16 cellular contexts compared by ENCODE assay signal in the genomic region with DNA sequence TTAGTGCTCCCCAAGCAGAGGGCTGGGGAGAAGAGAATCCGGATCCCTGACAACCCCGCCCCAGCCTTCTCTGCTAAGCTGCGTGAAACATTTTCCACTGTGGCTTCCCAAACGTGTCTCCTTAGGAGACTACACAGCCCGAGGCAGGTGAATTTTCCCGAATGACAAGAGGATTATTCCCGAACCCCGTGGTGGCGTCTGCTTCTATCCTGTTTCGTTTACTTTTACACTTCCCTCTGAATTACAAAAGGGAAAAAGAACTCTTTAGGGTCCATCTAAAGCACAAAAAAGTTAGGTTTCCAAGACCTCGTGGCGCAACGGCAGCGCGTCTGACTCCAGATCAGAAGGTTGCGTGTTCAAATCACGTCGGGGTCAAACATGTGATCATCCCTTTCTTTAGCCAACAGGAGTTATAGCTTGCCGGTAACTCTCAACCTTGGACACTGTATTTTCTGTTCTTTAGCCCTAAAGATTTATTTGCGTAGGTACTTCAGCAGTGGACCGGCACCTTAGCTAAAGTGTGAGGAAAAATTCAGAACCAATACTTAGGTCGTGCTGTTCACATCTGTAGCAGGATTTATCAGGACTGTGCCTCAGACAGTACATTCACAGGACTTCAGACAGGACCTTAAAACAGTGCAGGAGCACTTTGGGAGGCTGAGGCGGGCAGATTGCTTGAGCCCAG. TPM values are rescaled to one million over a fixed set of nuclear protein-coding genes. Genes with fewer than 3 reads are reported as not detected.
A peak's percentile ranks its signal among the peaks of the same experiment; 100 is the strongest.
DNase-seq lines count a peak whose midpoint lies in the region; ATAC-seq lines count a peak whose summit lies in the region.
"Had no signal": no experiment of that assay in that cellular context is flagged by ENCODE, and none has a peak within 500 bp of the region (broad histone marks: within the 10 kb centered on the region; RNA-seq: fewer than 3 reads in every experiment).

No MANE protein-coding gene starts in this region.

- no peak overlapping the region for H3K4me3 Mint-ChIP-seq in activated naive CD4-positive, alpha-beta T cell treated with anti-CD3 and anti-CD28 coated beads, Interleukin-2, amount 10 ng/mL, durations not matched to agents 7 days and 5 days
- H3K4me3 Mint-ChIP-seq: activated CD4-positive, alpha-beta T cell treated with anti-CD3 and anti-CD28 coated beads, Interleukin-2, amount 10 ng/mL, durations not matched to agents 7 days and 5 days; memory B cell; T-helper 1 cell treated with Interleukin-12 subunit alpha and Interleukin-12 subunit beta and Interleukin-4 antibody, amounts not matched to agents 30 μg/mL and 1 μg/mL, for 36 hours had no signal

- peaks cover 16% of the 10 kb centered on the region for H3K36me3 Mint-ChIP-seq in activated naive CD4-positive, alpha-beta T cell treated with anti-CD3 and anti-CD28 coated beads, Interleukin-2, amount 10 ng/mL, durations not matched to agents 7 days and 5 days
- H3K36me3 Mint-ChIP-seq: memory B cell had no signal

- no peak overlapping the region for H3K27ac ChIP-seq in right cardiac atrium (ENCODE audit: low read length)
- peak overlapping the region; percentile 40 for H3K27ac ChIP-seq in skeletal muscle tissue (ENCODE audit: low read depth, low read length)
- H3K27ac ChIP-seq: upper lobe of right lung had no signal

- H3K4me1 ChIP-seq in NT2/D1 (ENCODE audit: insufficient read depth, insufficient read length) = no peaks in the 10 kb centered on the region
- peaks cover 5% of the 10 kb centered on the region for H3K4me1 ChIP-seq in right cardiac atrium (ENCODE audit: control insufficient read depth, insufficient read depth, low read length)
- H3K4me1 ChIP-seq in skeletal muscle tissue (ENCODE audit: control insufficient read depth in 3 of 3, insufficient read depth in 3 of 3, low read length in 3 of 3) = peaks cover 14 to 26% (median 17%) of the 10 kb centered on the region in 3 donors

- peaks cover 31% of the 10 kb centered on the region for H3K27me3 Mint-ChIP-seq in activated naive CD4-positive, alpha-beta T cell treated with anti-CD3 and anti-CD28 coated beads, Interleukin-2, amount 10 ng/mL, durations not matched to agents 7 days and 5 days
- H3K27me3 Mint-ChIP-seq: activated CD4-positive, alpha-beta T cell treated with anti-CD3 and anti-CD28 coated beads, Interleukin-2, amount 10 ng/mL, durations not matched to agents 7 days and 5 days; memory B cell had no signal

- H3K4me1 Mint-ChIP-seq in activated naive CD4-positive, alpha-beta T cell treated with anti-CD3 and anti-CD28 coated beads, Interleukin-2, amount 10 ng/mL, durations not matched to agents 7 days and 5 days = peaks cover 45% of the 10 kb centered on the region

- CTCF ChIA-PET in activated naive CD4-positive, alpha-beta T cell treated with anti-CD3 and anti-CD28 coated beads, Interleukin-2, amount 10 ng/mL, durations not matched to agents 7 days and 5 days (lab: Charles Lee) = no interaction called here

- ATAC-seq in right cardiac atrium (no peak), HG02885 (IDR thresholded peaks at IDR 0.05; ENCODE audit: poor library complexity, unreplicated experiment) (no peak)
- ATAC-seq: GM12878, upper lobe of right lung had no signal

- H3K36me3 ChIP-seq in NT2/D1 (ENCODE audit: insufficient read depth, insufficient read length, low read length) = peaks cover 4% of the 10 kb centered on the region
- H3K36me3 ChIP-seq in skeletal muscle tissue (ENCODE audit: control insufficient read depth in 3 of 3, insufficient read depth in 3 of 3, low read length in 3 of 3) = no peaks in the 10 kb centered on the region
- H3K36me3 ChIP-seq: upper lobe of right lung had no signal

- H3K4me3 ChIP-seq in NT2/D1 (ENCODE audit: insufficient read length, low read depth) (no peak overlapping the region), right cardiac atrium (ENCODE audit: low read length) (peak overlapping the region; percentile 41), skeletal muscle tissue (ENCODE audit: low read length in 3 of 3) (no peak overlapping the region)
- H3K4me3 ChIP-seq: GM12878, upper lobe of right lung had no signal

- no peaks in the 10 kb centered on the region for H3K9me3 Mint-ChIP-seq in activated naive CD4-positive, alpha-beta T cell treated with anti-CD3 and anti-CD28 coated beads, Interleukin-2, amount 10 ng/mL, durations not matched to agents 7 days and 5 days
- H3K9me3 Mint-ChIP-seq: activated CD4-positive, alpha-beta T cell treated with anti-CD3 and anti-CD28 coated beads, Interleukin-2, amount 10 ng/mL, durations not matched to agents 7 days and 5 days; memory B cell; T-helper 1 cell treated with Interleukin-12 subunit alpha and Interleukin-12 subunit beta and Interleukin-4 antibody, amounts not matched to agents 30 μg/mL and 1 μg/mL, for 36 hours had no signal

- H3K9me3 ChIP-seq in NT2/D1 (ENCODE audit: insufficient read depth, low read length) (no peaks in the 10 kb centered on the region), right cardiac atrium (ENCODE audit: control insufficient read depth, low read length) (no peaks in the 10 kb centered on the region), skeletal muscle tissue (ENCODE audit: control insufficient read depth in 3 of 3, low read length in 3 of 3) (no peaks in the 10 kb centered on the region)
- H3K9me3 ChIP-seq: upper lobe of right lung had no signal

- H3K27me3 ChIP-seq in NT2/D1 (ENCODE audit: insufficient read depth, insufficient read length) = no peaks in the 10 kb centered on the region
- H3K27me3 ChIP-seq in right cardiac atrium (ENCODE audit: control insufficient read depth, insufficient read depth) = no peaks in the 10 kb centered on the region
- H3K27me3 ChIP-seq in skeletal muscle tissue (ENCODE audit: control insufficient read depth in 3 of 3, insufficient read depth in 3 of 3, low read length in 3 of 3) = no peaks in the 10 kb centered on the region
- H3K27me3 ChIP-seq: upper lobe of right lung had no signal

- H3K27ac Mint-ChIP-seq in activated naive CD4-positive, alpha-beta T cell treated with anti-CD3 and anti-CD28 coated beads, Interleukin-2, amount 10 ng/mL, durations not matched to agents 7 days and 5 days = peak overlapping the region; percentile 49
- H3K27ac Mint-ChIP-seq: memory B cell; T-helper 1 cell treated with Interleukin-12 subunit alpha and Interleukin-12 subunit beta and Interleukin-4 antibody, amounts not matched to agents 30 μg/mL and 1 μg/mL, for 36 hours had no signal

- H3K9ac ChIP-seq in NT2/D1 (ENCODE audit: insufficient read length, low read depth) (no peak overlapping the region), skeletal muscle tissue (ENCODE audit: low read depth in 1 of 3, low read length in 3 of 3) (no peak overlapping the region)

- no peak for DNase-seq in activated naive CD4-positive, alpha-beta T cell treated with anti-CD3 and anti-CD28 coated beads, Interleukin-2, amount 10 ng/mL, durations not matched to agents 7 days and 5 days
- no peak for DNase-seq in activated naive CD4-positive, alpha-beta T cell (lab: John Stamatoyannopoulos, UW)
- peak; percentile 55 for DNase-seq in NT2/D1 (ENCODE audit: low read depth, low spot score)
- no peak for DNase-seq in right cardiac atrium
- no peak for DNase-seq in NCI-H748 treated with DMSO at 0.1 percent for 48 hours (lab: John Stamatoyannopoulos, UW)
- DNase-seq in DMS53 (lab: John Stamatoyannopoulos, UW) = no peak
- DNase-seq: activated CD4-positive, alpha-beta T cell treated with anti-CD3 and anti-CD28 coated beads, Interleukin-2, amount 10 ng/mL, durations not matched to agents 7 days and 5 days; NCI-H1105 treated with DMSO at 0.1 percent for 48 hours; NCI-H446 treated with DMSO at 0.1 percent for 48 hours; stimulated activated CD4-positive, alpha-beta T cell treated with anti-CD3 and anti-CD28 coated beads, Interleukin-1b, Interleukin-23, amount 100 ng/mL, for 48 hours; upper lobe of right lung had no signal

- intact Hi-C loops in right cardiac atrium (cut with DNase I) = no loop called here

- WGBS in right cardiac atrium = 39% methylated on average over 23 of the region's 23 CpGs

RNA-seq across cellular contexts. Expression of a gene that starts 3.2 kb away (rescaled TPM):
- total RNA-seq in right cardiac atrium (1 to 10 TPM; 3.5 to 6.4 (median 3.8) TPM), skeletal muscle tissue (13.6 TPM)
- polyA plus RNA-seq in right cardiac atrium = 2.9 TPM

RNA-seq across cellular contexts. Expression of a gene that starts 3.6 kb away (rescaled TPM):
- total RNA-seq in right cardiac atrium (100 to 1,000 TPM; 525 to 746 (median 627) TPM), skeletal muscle tissue (667 TPM)
- polyA plus RNA-seq in right cardiac atrium = 3,968 TPM

RNA-seq across cellular contexts. Expression of a gene that starts 30.6 kb away (rescaled TPM):
- 10 to 100 TPM; 17.1 to 20.5 (median 19.7) TPM for total RNA-seq in right cardiac atrium
- 16.7 TPM for polyA plus RNA-seq in right cardiac atrium
- total RNA-seq in skeletal muscle tissue = 39.7 TPM

RNA-seq across cellular contexts. Expression of a gene that starts 30.8 kb away (rescaled TPM):
- total RNA-seq in right cardiac atrium = 10 to 100 TPM; 17.3 to 21.9 (median 18.8) TPM
- 16.2 TPM for polyA plus RNA-seq in right cardiac atrium
- total RNA-seq in skeletal muscle tissue = 29.2 TPM

RNA-seq across cellular contexts. Expression of a gene that starts 30.9 kb away (rescaled TPM):
- total RNA-seq in right cardiac atrium (1 to 10 TPM; 3.1 to 4.4 (median 3.2) TPM), skeletal muscle tissue (5.7 TPM)
- polyA plus RNA-seq in right cardiac atrium = 3.0 TPM
